In the genomic region with DNA sequence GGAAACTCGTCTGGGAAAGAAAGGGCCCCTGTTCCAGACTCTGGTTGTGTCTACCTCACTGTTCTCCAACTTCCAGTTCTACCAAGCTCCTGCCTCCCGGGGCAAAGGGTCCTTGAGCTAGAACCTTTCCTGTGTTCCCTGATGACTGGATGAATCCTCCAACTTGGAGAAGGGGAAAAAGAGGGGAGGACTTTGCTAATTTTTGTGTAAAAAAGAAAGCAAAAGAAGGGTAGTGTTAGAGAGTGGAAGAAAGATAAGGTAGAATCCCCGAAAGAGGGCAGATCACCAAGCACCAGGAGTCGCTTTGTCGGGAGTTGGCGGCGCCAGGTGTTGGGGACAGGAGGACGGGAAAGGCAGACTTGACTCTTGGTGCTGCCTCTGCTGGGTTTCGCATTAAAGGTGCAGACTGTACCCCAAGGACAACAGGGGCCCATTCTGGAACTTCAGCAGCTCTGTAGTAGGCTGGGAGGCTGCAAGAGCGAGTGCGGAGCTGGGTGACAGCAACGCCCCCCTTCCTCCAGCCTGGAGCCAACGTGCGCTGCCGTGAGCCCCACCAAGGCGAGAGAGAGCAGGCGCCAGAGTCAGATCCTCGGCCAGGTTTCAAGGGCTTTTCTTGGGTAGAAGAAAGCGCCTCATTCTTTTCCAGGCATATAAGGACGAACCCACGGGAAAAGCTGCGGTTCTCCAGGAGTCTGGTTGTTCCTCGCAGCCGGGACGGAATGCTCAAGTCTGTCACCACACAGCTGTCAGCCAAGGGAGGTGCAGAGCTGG, we compare ENCODE assay signal across 10 cellular contexts. TPM values are rescaled to one million over a fixed set of nuclear protein-coding genes. Genes with fewer than 3 reads are reported as not detected.
DNase-seq lines count a peak whose midpoint lies in the region; ATAC-seq lines count a peak whose summit lies in the region.
"Had no signal": no experiment of that assay in that cellular context is flagged by ENCODE, and none has a peak within 500 bp of the region (broad histone marks: within the 10 kb centered on the region; RNA-seq: fewer than 3 reads in every experiment).

No MANE protein-coding gene starts in this region.

- peaks cover 60% of the 10 kb centered on the region for H3K27me3 Mint-ChIP-seq in activated T-cell treated with anti-CD3 and anti-CD28 coated beads, Interleukin-2, amount 50 U/mL, for 72 hours (ENCODE audit: low read depth)
- peaks cover 51% of the 10 kb centered on the region for H3K27me3 Mint-ChIP-seq in activated naive CD4-positive, alpha-beta T cell treated with anti-CD3 and anti-CD28 coated beads, Interleukin-2, amount 10 ng/mL, durations not matched to agents 7 days and 5 days
- peaks cover 46 to 76% of the 10 kb centered on the region in 2 donors for H3K27me3 Mint-ChIP-seq in effector memory CD8-positive, alpha-beta T cell

- H3K9ac ChIP-seq in iPS-15b (ENCODE audit: low read depth, low read length) = no peak overlapping the region

- DNase-seq in G401 (ENCODE audit: low spot score) (peak; percentile 46), sciatic nerve (ENCODE audit: low spot score) (no peak), HK-2 (ENCODE audit: unreplicated experiment) (no peak)
- DNase-seq in activated T-cell treated with anti-CD3 and anti-CD28 coated beads, Interleukin-2, amount 50 U/mL, for 72 hours = no peak
- DNase-seq in activated naive CD4-positive, alpha-beta T cell treated with anti-CD3 and anti-CD28 coated beads, Interleukin-2, amount 10 ng/mL, durations not matched to agents 7 days and 5 days = no peak
- no peak for DNase-seq in effector memory CD8-positive, alpha-beta T cell

- no peaks in the 10 kb centered on the region for H3K9me3 Mint-ChIP-seq in activated T-cell treated with anti-CD3 and anti-CD28 coated beads, Interleukin-2, amount 50 U/mL, for 72 hours
- no peaks in the 10 kb centered on the region for H3K9me3 Mint-ChIP-seq in activated naive CD4-positive, alpha-beta T cell treated with anti-CD3 and anti-CD28 coated beads, Interleukin-2, amount 10 ng/mL, durations not matched to agents 7 days and 5 days
- no peaks in the 10 kb centered on the region for H3K9me3 Mint-ChIP-seq in effector memory CD8-positive, alpha-beta T cell

- no peaks in the 10 kb centered on the region for H3K9me3 ChIP-seq in iPS-15b (ENCODE audit: control insufficient read depth, insufficient read depth, low read length)
- H3K9me3 ChIP-seq: SJSA1 had no signal

- no peaks in the 10 kb centered on the region for H3K36me3 ChIP-seq in iPS-15b (ENCODE audit: control insufficient read depth, insufficient read depth, low read length)
- H3K36me3 ChIP-seq: SJSA1 had no signal

- peaks cover 10% of the 10 kb centered on the region for H3K4me1 ChIP-seq in iPS-15b (ENCODE audit: control insufficient read depth, insufficient read depth, low read length)

- in situ Hi-C loops in G401 (cut with HindIII; ENCODE audit: low sequenced_read_pairs) = no loop called here

- H3K27ac Mint-ChIP-seq in activated T-cell treated with anti-CD3 and anti-CD28 coated beads, Interleukin-2, amount 50 U/mL, for 72 hours = no peak overlapping the region
- H3K27ac Mint-ChIP-seq in activated naive CD4-positive, alpha-beta T cell treated with anti-CD3 and anti-CD28 coated beads, Interleukin-2, amount 10 ng/mL, durations not matched to agents 7 days and 5 days = no peak overlapping the region
- no peak overlapping the region for H3K27ac Mint-ChIP-seq in effector memory CD8-positive, alpha-beta T cell

- no peaks in the 10 kb centered on the region for H3K36me3 Mint-ChIP-seq in activated T-cell treated with anti-CD3 and anti-CD28 coated beads, Interleukin-2, amount 50 U/mL, for 72 hours (ENCODE audit: insufficient read depth in 2 of 2)
- H3K36me3 Mint-ChIP-seq in activated naive CD4-positive, alpha-beta T cell treated with anti-CD3 and anti-CD28 coated beads, Interleukin-2, amount 10 ng/mL, durations not matched to agents 7 days and 5 days = peaks cover 5% of the 10 kb centered on the region
- no peaks in the 10 kb centered on the region for H3K36me3 Mint-ChIP-seq in effector memory CD8-positive, alpha-beta T cell (ENCODE audit: insufficient read depth)

- no peak for ATAC-seq in activated T-cell treated with anti-CD3 and anti-CD28 coated beads, Interleukin-2, amount 50 U/mL, for 72 hours (replicated peaks in 1 of 2)
- ATAC-seq in sciatic nerve (peak; percentile 35), GM18861 (IDR thresholded peaks at IDR 0.05; ENCODE audit: unreplicated experiment) (no peak)
- ATAC-seq in effector memory CD8-positive, alpha-beta T cell (replicated peaks) = no peak
- ATAC-seq: HCT116 had no signal

- peak overlapping the region; percentile 74 for H3K4me3 ChIP-seq in iPS-15b (ENCODE audit: low read depth, low read length)
- H3K4me3 ChIP-seq: SJSA1 had no signal

- peaks cover 55% of the 10 kb centered on the region for H3K27me3 ChIP-seq in iPS-15b (ENCODE audit: control insufficient read depth, insufficient read depth, low read length)

- intact Hi-C loops in sciatic nerve (cut with DNase I) = no loop called here

- peaks cover 14% of the 10 kb centered on the region for H3K4me1 Mint-ChIP-seq in activated T-cell treated with anti-CD3 and anti-CD28 coated beads, Interleukin-2, amount 50 U/mL, for 72 hours (ENCODE audit: low read depth)
- H3K4me1 Mint-ChIP-seq in activated naive CD4-positive, alpha-beta T cell treated with anti-CD3 and anti-CD28 coated beads, Interleukin-2, amount 10 ng/mL, durations not matched to agents 7 days and 5 days = peaks cover 13% of the 10 kb centered on the region
- peaks cover 10 to 13% of the 10 kb centered on the region in 2 donors for H3K4me1 Mint-ChIP-seq in effector memory CD8-positive, alpha-beta T cell (ENCODE audit: low read depth in 2 of 2)

- peak overlapping the region; percentile 64 to 77 for H3K4me3 Mint-ChIP-seq in activated T-cell treated with anti-CD3 and anti-CD28 coated beads, Interleukin-2, amount 50 U/mL, for 72 hours
- H3K4me3 Mint-ChIP-seq in activated naive CD4-positive, alpha-beta T cell treated with anti-CD3 and anti-CD28 coated beads, Interleukin-2, amount 10 ng/mL, durations not matched to agents 7 days and 5 days = no peak overlapping the region
- H3K4me3 Mint-ChIP-seq in effector memory CD8-positive, alpha-beta T cell = peak overlapping the region in 1 of 2 donors; percentile 34

- CTCF ChIA-PET in activated naive CD4-positive, alpha-beta T cell treated with anti-CD3 and anti-CD28 coated beads, Interleukin-2, amount 10 ng/mL, durations not matched to agents 7 days and 5 days (lab: Charles Lee) = no interaction called here

RNA-seq across cellular contexts. Expression of a gene that starts 1.7 kb away (rescaled TPM):
- total RNA-seq in G401 (2014; rRNA removed; shearing (Covaris generic)) = 0.06 and 0.10 TPM in 2 replicates
- total RNA-seq in activated T-cell treated with anti-CD3 and anti-CD28 coated beads, Interleukin-2, amount 50 U/mL, for 72 hours = not detected
- total RNA-seq in sciatic nerve = 14.1 TPM
- total RNA-seq: SJSA1 had no signal

Comparison
In these comparisons a context has a peak if more than half of its experiments do, and no peak if none do; other contexts are left out.
1. RNA of a gene that starts 1.7 kb away (total RNA-seq): 14.1 TPM in sciatic nerve (single experiment); 0.06 to 0.10 TPM in G401 and not detected in activated T-cell treated with anti-CD3 and anti-CD28 coated beads, Interleukin-2, amount 50 U/mL, for 72 hours; every median in the first group is over 10 times any median in the second.